18 cellular contexts compared by ENCODE assay signal in genomic region chr12:38465020-38465419, GRCh38.
DNase-seq lines count a peak whose midpoint lies in the region; ATAC-seq, FAIRE-seq and TF ChIP-seq lines count a peak whose summit lies in the region.
"Had no signal": no experiment of that assay in that cellular context is flagged by ENCODE, and none has a peak within 500 bp of the region (broad histone marks: within the 10 kb centered on the region; RNA-seq: fewer than 3 reads in every experiment).

No MANE protein-coding gene starts in this region.

- H3K27me3 ChIP-seq in GM12878 (replicated peaks in 1 of 2; ENCODE audit: control insufficient read depth in 2 of 2, insufficient read depth in 2 of 2, low read length in 1 of 2) = no peaks in the 10 kb centered on the region

- H3K79me2 ChIP-seq in GM12878 (ENCODE audit: control insufficient read depth, insufficient read depth, low read length) = no peaks in the 10 kb centered on the region

- no peaks in the 10 kb centered on the region for H3K36me3 ChIP-seq in GM12878 (ENCODE audit: control insufficient read depth in 2 of 2, insufficient read depth in 2 of 2, low read length in 1 of 2)

- no peak for TF ChIP-seq RAD21 in GM12878 (IDR thresholded peaks at IDR 0.05; ENCODE audit: insufficient read depth, low read depth, low read length)

- intact Hi-C loops in GM12878 (cut with micrococcal nuclease; ENCODE audit: unreplicated experiment) = no loop called here

- POLR2A ChIA-PET in GM12878 (lab: Charles Lee) = no interaction called here

- TF ChIP-seq EP300 in GM12878 (IDR thresholded peaks at IDR 0.05; ENCODE audit: borderline replicate concordance in 1 of 2, control insufficient read depth in 1 of 2, low read depth in 2 of 2, low read length in 2 of 2) = no peak

- no peak for FAIRE-seq in GM12878 (lab: Jason Lieb, UNC)

- BruUV-seq in GM12878 (replicated peaks; lab: Mats Ljungman, UMichigan) = no TSS peak

- in situ Hi-C loops in GM12878 (cut with MboI) = no loop called here

- no peak overlapping the region for H2AFZ ChIP-seq in GM12878 (ENCODE audit: control insufficient read depth, low read depth, low read length)

- ATAC-seq in GM12878 = peak; percentile 46; the same call in 2 of the 3 replicates
- no peak for ATAC-seq in GM19023 (IDR thresholded peaks at IDR 0.05; ENCODE audit: unreplicated experiment)
- ATAC-seq in HG03565 (IDR thresholded peaks at IDR 0.05; ENCODE audit: unreplicated experiment) = no peak
- ATAC-seq: PC-3, SK-N-SH treated with all-trans-retinoic acid at 6 μM for 48 hours had no signal

- no peak overlapping the region for H3K4me2 ChIP-seq in GM12878 (ENCODE audit: control insufficient read depth, insufficient read depth)

- DNase-seq in NCI-H1092 (lab: John Stamatoyannopoulos, UW) = peak; percentile 1
- DNase-seq in NCI-H1092 treated with DMSO at 0.1 percent for 48 hours (lab: John Stamatoyannopoulos, UW) = no peak
- DNase-seq in NCI-H1105 (lab: John Stamatoyannopoulos, UW) = peak; percentile 20
- DNase-seq in NCI-H774 (lab: John Stamatoyannopoulos, UW) = peak; percentile 66
- no peak for DNase-seq in GM12878 (ENCODE audit: low read depth, low spot score)
- no peak for DNase-seq in HPDE6-E6E7 (ENCODE audit: extremely low spot score)
- DNase-seq: 8988T, C1 segment of cervical spinal cord, EL, GF-D8, MV-4-11, NCI-H146, NCI-H2029, NCI-H510A treated with DMSO at 0.1 percent for 48 hours, PC-3 had no signal

- SMC1A ChIA-PET in GM12878 (lab: Charles Lee; ENCODE audit: uncharacterized antibody, unreplicated experiment) = interaction anchor here (1.4 kb wide), 1 partner anchor 8 kb away, joined by 4 read pairs; no protein-coding TSS in a partner anchor

- H3K4me1 ChIP-seq in GM12878 (ENCODE audit: control insufficient read depth, insufficient read depth, low read length) = no peaks in the 10 kb centered on the region

- CTCF ChIA-PET in GM12878 (lab: Yijun Ruan, JAX) = no interaction called here

- no peak for TF ChIP-seq POLR2A in GM12878 (IDR thresholded peaks at IDR 0.05; ENCODE audit: low read depth, low read length)

- H3K4me3 ChIP-seq in GM12878 = no peak overlapping the region

- RAD21 ChIA-PET in GM12878 (lab: Charles Lee; ENCODE audit: unreplicated experiment) = interaction anchor here (0.6 kb wide), 1 partner anchor 809 kb away, joined by 4 read pairs; no protein-coding TSS in a partner anchor

- no peaks in the 10 kb centered on the region for H3K9me3 ChIP-seq in GM12878 (replicated peaks; ENCODE audit: control insufficient read depth, insufficient read depth, low read length)

- no peaks in the 10 kb centered on the region for H4K20me1 ChIP-seq in GM12878 (ENCODE audit: control insufficient read depth, insufficient read depth)

- WGBS in GM12878 (ENCODE audit: insufficient coverage, insufficient replicate concordance, low lambda C conversion rate, missing lambda C conversion rate) = 17% methylated on average over 5 of the region's 5 CpGs

- no peak overlapping the region for H3K9ac ChIP-seq in GM12878 (ENCODE audit: control insufficient read depth, insufficient read depth, low read length)

- H3K27ac ChIP-seq in GM12878 (ENCODE audit: control insufficient read depth, insufficient read depth) = no peak overlapping the region

- TF ChIP-seq CTCF in GM12878 (IDR thresholded peaks at IDR 0.05 in 2 of 3, conservative IDR thresholded peaks at IDR 0.05 in 1 of 3; ENCODE audit: control insufficient read depth in 2 of 3, extremely low read depth in 1 of 3, insufficient read depth in 1 of 3, low read depth in 3 of 3, low read length in 3 of 3) = no peak

TF ChIP-seq in GM12878, 131 proteins besides CTCF, POLR2A, EP300 and RAD21:
- no peak for TF ChIP-seq STAT3 (IDR thresholded peaks at IDR 0.05; ENCODE audit: low read depth, low read length)
- no peak for TF ChIP-seq FOXK2 (IDR thresholded peaks at IDR 0.05)
- TF ChIP-seq ZZZ3 (IDR thresholded peaks at IDR 0.05; ENCODE audit: control insufficient read depth, insufficient read length, low read depth) = no peak
- TF ChIP-seq ZNF622 (IDR thresholded peaks at IDR 0.05) = no peak
- TF ChIP-seq POLR2AphosphoS2 (IDR thresholded peaks at IDR 0.05; ENCODE audit: low read depth, low read length) = no peak
- no peak for TF ChIP-seq ETV6 (conservative IDR thresholded peaks at IDR 0.05 in 1 of 2, IDR thresholded peaks at IDR 0.05 in 1 of 2; ENCODE audit: borderline replicate concordance in 1 of 2, low read depth in 1 of 2)

Comparison
In these comparisons a context has a peak if more than half of its experiments do, and no peak if none do; other contexts are left out.
1. DNase-seq: peak in NCI-H1092 (single experiment), NCI-H1105 (single experiment) and NCI-H774 (single experiment); none in NCI-H1092 treated with DMSO at 0.1 percent for 48 hours (single experiment), GM12878 (single experiment) and HPDE6-E6E7 (single experiment).